21 cellular contexts compared by ENCODE assay signal in the genomic region with DNA sequence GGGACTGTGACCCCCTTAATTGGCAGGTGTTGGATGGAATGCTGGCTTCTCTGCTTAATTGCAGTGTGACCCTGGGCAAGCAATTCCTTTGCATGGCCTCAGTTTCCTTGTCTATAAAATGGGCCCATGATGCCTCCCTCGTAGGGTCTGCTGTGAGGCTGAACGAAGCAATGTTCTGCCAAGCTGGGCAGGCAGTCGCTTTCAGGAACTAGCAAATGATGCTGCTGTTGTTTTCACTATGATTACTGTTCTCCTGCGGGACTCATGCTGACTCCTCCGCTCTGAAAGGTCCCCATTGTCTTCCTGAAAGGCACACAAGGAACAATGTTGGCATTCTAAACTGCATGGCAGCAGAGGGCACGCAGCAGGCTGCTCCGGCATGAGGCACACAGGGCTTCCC. TPM values are rescaled to one million over a fixed set of nuclear protein-coding genes. Genes with fewer than 3 reads are reported as not detected.
DNase-seq lines count a peak whose midpoint lies in the region; ATAC-seq and TF ChIP-seq lines count a peak whose summit lies in the region.
"Had no signal": no experiment of that assay in that cellular context is flagged by ENCODE, and none has a peak within 500 bp of the region (broad histone marks: within the 10 kb centered on the region; RNA-seq: fewer than 3 reads in every experiment).

No MANE protein-coding gene starts in this region.

- peaks cover 22% of the 10 kb centered on the region for H3K4me1 ChIP-seq in hepatocyte (ENCODE audit: insufficient read depth)
- H3K4me1 ChIP-seq: BE2C, SJCRH30 had no signal

- DNase-seq in D341Med (ENCODE audit: low spot score) (peak; percentile 13), caudate nucleus (lab: John Stamatoyannopoulos, UW) (peak in 52 of 61 donors; percentile 10 to 91 (median 60)), sciatic nerve (ENCODE audit: low spot score) (no peak), hepatocyte (ENCODE audit: low spot score) (no peak), NCI-H526 treated with DMSO at 0.1 percent for 48 hours (lab: John Stamatoyannopoulos, UW) (no peak), H7 (no peak)
- no peak for DNase-seq in stimulated activated CD8-positive, alpha-beta memory T cell treated with anti-CD3 and anti-CD28 coated beads, Interleukin-4, amount 100 ng/mL, for 48 hours
- DNase-seq: activated B cell treated with CpG ODN at 0.5 μM for 24 hours; activated CD8-positive, alpha-beta T cell treated with anti-CD3 and anti-CD28 coated beads, Interleukin-2, amount 10 ng/mL, durations not matched to agents 7 days and 5 days; BE2C; effector memory CD8-positive, alpha-beta T cell; NCI-H1417; NCI-H2171 treated with DMSO at 0.1 percent for 48 hours; ovary; SJCRH30; stimulated activated CD4-positive, alpha-beta T cell treated with anti-CD3 and anti-CD28 coated beads, Interleukin-4, amount 100 ng/mL, for 4 hours had no signal

- ATAC-seq in sciatic nerve: peak; percentile 31
- ATAC-seq: activated CD8-positive, alpha-beta T cell treated with anti-CD3 and anti-CD28 coated beads, Interleukin-2, amount 10 ng/mL, durations not matched to agents 7 days and 5 days; activated T-helper 17 cell treated with anti-CD3 and anti-CD28 coated beads, Interleukin-2, amount 50 U/mL, for 72 hours; effector memory CD8-positive, alpha-beta T cell had no signal

- H3K27ac ChIP-seq in caudate nucleus (ENCODE audit: low read depth, low read length): peak overlapping the region; percentile 68
- H3K27ac ChIP-seq in layer of hippocampus (ENCODE audit: low read depth, low read length): peak overlapping the region; percentile 89
- H3K27ac ChIP-seq in hepatocyte: no peak overlapping the region
- H3K27ac ChIP-seq: ovary, PC-9, SJCRH30, suprapubic skin had no signal

- H2AFZ ChIP-seq in hepatocyte: no peak overlapping the region
- H2AFZ ChIP-seq: PC-9 had no signal

- H3K9me3 ChIP-seq in hepatocyte (ENCODE audit: low read depth): no peaks in the 10 kb centered on the region
- H3K9me3 ChIP-seq: BE2C, ovary, SJCRH30, suprapubic skin had no signal

- H3K9me2 ChIP-seq in hepatocyte (replicated peaks; ENCODE audit: insufficient read depth): no peaks in the 10 kb centered on the region

- no peaks in the 10 kb centered on the region for H3K36me3 ChIP-seq in hepatocyte (replicated peaks; ENCODE audit: insufficient read depth, low read depth)
- H3K36me3 ChIP-seq in H7 (replicated peaks; ENCODE audit: control insufficient read depth, insufficient read depth, low read length): peaks cover 1% of the 10 kb centered on the region; the same call in 1 of the 2 replicates
- H3K36me3 ChIP-seq: BE2C, ovary, SJCRH30, suprapubic skin had no signal

- no peak overlapping the region for H3K4me3 ChIP-seq in hepatocyte
- no peak overlapping the region for H3K4me3 ChIP-seq in H7 (ENCODE audit: insufficient read depth, low read depth, low read length)
- H3K4me3 ChIP-seq: ovary, PC-9, SJCRH30, smooth muscle cell, suprapubic skin had no signal

- over 99% methylated on average over 7 of the region's 7 CpGs for WGBS in hepatocyte (ENCODE audit: low lambda C conversion rate, missing lambda C conversion rate)

- peaks cover 96% of the 10 kb centered on the region for H4K20me1 ChIP-seq in hepatocyte (ENCODE audit: insufficient read depth, poor library complexity, severe bottlenecking)

- H3K79me2 ChIP-seq in hepatocyte: peaks cover 99% of the 10 kb centered on the region

- intact Hi-C loops in sciatic nerve (cut with DNase I): no loop called here

- H3K27me3 ChIP-seq in layer of hippocampus (ENCODE audit: control insufficient read depth, insufficient read depth, low read length) (no peaks in the 10 kb centered on the region), hepatocyte (no peaks in the 10 kb centered on the region), H7 (ENCODE audit: control insufficient read depth, insufficient read depth, low read length) (no peaks in the 10 kb centered on the region)
- H3K27me3 ChIP-seq: BE2C, ovary, SJCRH30, suprapubic skin had no signal

- no peak for TF ChIP-seq CTCF in hepatocyte (IDR thresholded peaks at IDR 0.05; ENCODE audit: poor library complexity)

- H3K4me2 ChIP-seq in hepatocyte: no peak overlapping the region
- H3K4me2 ChIP-seq: PC-9, smooth muscle cell had no signal

RNA-seq across cellular contexts. Expression of gene BICRA, which starts 6.8 kb away (rescaled TPM):
- total RNA-seq in sciatic nerve: 23.9 TPM
- total RNA-seq in hepatocyte: 2.2 and 3.4 TPM in 2 replicates
- polyA plus RNA-seq in hepatocyte: 3.4 and 5.4 TPM in 2 replicates
- total RNA-seq in H7 (2014; rRNA removed; shearing (Covaris generic)): 3.4 and 8.5 TPM in 2 replicates

RNA-seq across cellular contexts. Expression of gene ZNF541, which starts 42.8 kb away (rescaled TPM):
- total RNA-seq in sciatic nerve (0.71 TPM), hepatocyte (0.43 TPM in 1 of 2 replicates, not detected in the other)
- 0.05 and 0.84 TPM in 2 replicates for polyA plus RNA-seq in hepatocyte
- total RNA-seq in H7 (2014; rRNA removed; shearing (Covaris generic)): not detected in 2 replicates
- total RNA-seq: activated B cell treated with CpG ODN at 0.5 μM for 24 hours, PC-9, SJCRH30, smooth muscle cell had no signal
- polyA plus RNA-seq: smooth muscle cell had no signal

Comparison
In these comparisons a context has a peak if more than half of its experiments do, and no peak if none do; other contexts are left out.
1. DNase-seq: peak in D341Med (single experiment) and caudate nucleus (52 of 61); none in sciatic nerve (single experiment), hepatocyte (single experiment), stimulated activated CD8-positive, alpha-beta memory T cell treated with anti-CD3 and anti-CD28 coated beads, Interleukin-4, amount 100 ng/mL, for 48 hours (single experiment), NCI-H526 treated with DMSO at 0.1 percent for 48 hours (single experiment) and H7 (single experiment).